ENCODE assay signal across 3 cellular contexts in the genomic region with DNA sequence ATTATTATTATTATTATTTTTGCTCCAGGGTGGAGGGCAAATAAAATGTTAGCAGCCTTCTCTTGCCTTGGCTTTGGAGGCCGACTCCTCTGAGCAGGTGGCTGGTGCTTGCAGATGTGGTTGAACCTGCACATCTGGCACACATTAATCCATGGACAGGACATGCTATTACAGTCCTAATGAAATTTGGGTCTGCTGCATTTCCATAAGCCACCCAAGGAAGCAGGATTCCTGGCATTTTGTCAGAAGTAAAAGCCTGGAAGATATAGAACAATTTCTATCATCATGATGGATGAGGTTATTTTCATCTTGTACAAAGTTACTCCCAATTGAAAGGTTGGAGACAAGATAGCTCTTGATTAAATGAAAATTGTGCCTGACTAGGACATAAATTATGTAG.
"Had no signal": no experiment of that assay in that cellular context is flagged by ENCODE, and none has a peak within 500 bp of the region (broad histone marks: within the 10 kb centered on the region; RNA-seq: fewer than 3 reads in every experiment).

No MANE protein-coding gene starts in this region.

- H3K4me3 ChIP-seq: GM12878 had no signal

- DNase-seq: GDM1, GF-D8 had no signal

- ATAC-seq: GM12878 had no signal
